Comparison of ENCODE assay signal across 18 cellular contexts in the genomic region with DNA sequence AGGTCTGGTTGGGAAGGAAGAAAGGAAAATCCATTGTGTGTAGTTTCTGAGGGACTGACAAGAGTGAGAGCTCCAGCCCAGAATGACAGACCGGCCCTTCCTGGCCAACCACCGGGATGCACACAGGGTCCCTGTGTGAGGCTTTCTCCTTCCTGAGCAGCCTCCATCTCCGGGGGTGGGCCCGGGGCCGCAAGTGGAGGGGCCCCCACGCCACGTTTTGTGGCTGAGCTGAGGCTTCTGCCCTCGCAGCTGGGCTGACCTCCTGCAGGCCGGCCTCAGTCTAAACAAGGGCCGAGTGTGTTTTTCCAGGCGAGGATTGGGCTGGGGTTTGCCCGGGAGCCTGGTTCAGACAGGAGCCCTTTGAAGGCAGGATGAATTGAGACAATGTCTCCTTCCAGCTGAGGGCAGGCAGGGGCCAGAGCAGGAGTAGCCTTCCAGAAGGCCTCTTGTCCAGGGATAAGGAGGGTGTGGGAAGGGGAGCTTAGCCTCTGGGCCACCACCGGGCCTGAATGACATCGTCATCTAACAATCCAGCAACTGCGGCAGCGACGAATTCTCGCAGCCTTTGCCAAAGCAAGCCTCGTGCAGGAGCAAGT.
A peak's percentile ranks its signal among the peaks of the same experiment; 100 is the strongest.
DNase-seq lines count a peak whose midpoint lies in the region; ATAC-seq, FAIRE-seq and TF ChIP-seq lines count a peak whose summit lies in the region.
"Had no signal": no experiment of that assay in that cellular context is flagged by ENCODE, and none has a peak within 500 bp of the region (broad histone marks: within the 10 kb centered on the region; RNA-seq: fewer than 3 reads in every experiment).

No MANE protein-coding gene starts in this region.

- H3K4me1 Mint-ChIP-seq in activated naive CD4-positive, alpha-beta T cell treated with anti-CD3 and anti-CD28 coated beads for 36 hours (ENCODE audit: low read depth) = no peaks in the 10 kb centered on the region
- no peaks in the 10 kb centered on the region for H3K4me1 Mint-ChIP-seq in stimulated activated effector memory CD8-positive, alpha-beta T cell treated with anti-CD3 and anti-CD28 coated beads, Interleukin-12 subunit alpha, Interleukin-12 subunit beta, amount 100 ng/mL, for 72 hours
- H3K4me1 Mint-ChIP-seq: activated naive CD8-positive, alpha-beta T cell treated with anti-CD3 and anti-CD28 coated beads, Interleukin-2, amount 10 ng/mL, durations not matched to agents 7 days and 5 days; CD4-positive, alpha-beta memory T cell; stimulated activated memory B cell treated with anti-CD40 and anti-IgM and Interleukin-4, amounts not matched to agents 10 μg/mL and 1 μg/mL and 100 μg/mL, for 72 hours had no signal

- peaks cover 5% of the 10 kb centered on the region for H3K9me3 Mint-ChIP-seq in activated naive CD4-positive, alpha-beta T cell treated with anti-CD3 and anti-CD28 coated beads for 36 hours
- peaks cover 6% of the 10 kb centered on the region for H3K9me3 Mint-ChIP-seq in stimulated activated effector memory CD8-positive, alpha-beta T cell treated with anti-CD3 and anti-CD28 coated beads, Interleukin-12 subunit alpha, Interleukin-12 subunit beta, amount 100 ng/mL, for 72 hours
- H3K9me3 Mint-ChIP-seq: activated naive CD8-positive, alpha-beta T cell treated with anti-CD3 and anti-CD28 coated beads, Interleukin-2, amount 10 ng/mL, durations not matched to agents 7 days and 5 days had no signal

- H3K9me3 ChIP-seq in kidney (ENCODE audit: control insufficient read depth in 1 of 2, low read length in 2 of 2) = peaks cover 0 to 8% of the 10 kb centered on the region in 2 donors
- no peaks in the 10 kb centered on the region for H3K9me3 ChIP-seq in colonic mucosa
- H3K9me3 ChIP-seq: neutrophil had no signal

- no peak overlapping the region for H3K27ac Mint-ChIP-seq in activated naive CD4-positive, alpha-beta T cell treated with anti-CD3 and anti-CD28 coated beads for 36 hours
- no peak overlapping the region for H3K27ac Mint-ChIP-seq in stimulated activated effector memory CD8-positive, alpha-beta T cell treated with anti-CD3 and anti-CD28 coated beads, Interleukin-12 subunit alpha, Interleukin-12 subunit beta, amount 100 ng/mL, for 72 hours
- H3K27ac Mint-ChIP-seq: activated naive CD8-positive, alpha-beta T cell treated with anti-CD3 and anti-CD28 coated beads, Interleukin-2, amount 10 ng/mL, durations not matched to agents 7 days and 5 days; CD4-positive, alpha-beta memory T cell; mesothelial cell of epicardium; stimulated activated memory B cell treated with anti-CD40 and anti-IgM and Interleukin-4, amounts not matched to agents 10 μg/mL and 1 μg/mL and 100 μg/mL, for 72 hours had no signal

- H3K27me3 Mint-ChIP-seq in activated naive CD4-positive, alpha-beta T cell treated with anti-CD3 and anti-CD28 coated beads for 36 hours (ENCODE audit: low read depth) = no peaks in the 10 kb centered on the region
- H3K27me3 Mint-ChIP-seq: CD4-positive, alpha-beta memory T cell had no signal

- in situ Hi-C loops in astrocyte of the spinal cord (cut with HindIII; ENCODE audit: low sequenced_read_pairs) = no loop called here

- no peak overlapping the region for H3K27ac ChIP-seq in kidney (ENCODE audit: low read depth in 2 of 2, low read length in 2 of 2)
- no peak overlapping the region for H3K27ac ChIP-seq in colonic mucosa
- H3K27ac ChIP-seq: neutrophil had no signal

- H3K4me3 Mint-ChIP-seq in activated naive CD4-positive, alpha-beta T cell treated with anti-CD3 and anti-CD28 coated beads for 36 hours = no peak overlapping the region
- H3K4me3 Mint-ChIP-seq in stimulated activated effector memory CD8-positive, alpha-beta T cell treated with anti-CD3 and anti-CD28 coated beads, Interleukin-12 subunit alpha, Interleukin-12 subunit beta, amount 100 ng/mL, for 72 hours = no peak overlapping the region
- H3K4me3 Mint-ChIP-seq: activated naive CD8-positive, alpha-beta T cell treated with anti-CD3 and anti-CD28 coated beads, Interleukin-2, amount 10 ng/mL, durations not matched to agents 7 days and 5 days; CD4-positive, alpha-beta memory T cell; mesothelial cell of epicardium; stimulated activated memory B cell treated with anti-CD40 and anti-IgM and Interleukin-4, amounts not matched to agents 10 μg/mL and 1 μg/mL and 100 μg/mL, for 72 hours had no signal

- H3K27me3 ChIP-seq in colonic mucosa = no peaks in the 10 kb centered on the region
- H3K27me3 ChIP-seq: neutrophil had no signal

- CTCF ChIA-PET in activated naive CD4-positive, alpha-beta T cell treated with anti-CD3 and anti-CD28 coated beads for 36 hours (lab: Charles Lee) = no interaction called here

- no peak for ATAC-seq in stimulated activated effector memory CD8-positive, alpha-beta T cell treated with anti-CD3 and anti-CD28 coated beads, Interleukin-12 subunit alpha, Interleukin-12 subunit beta, amount 100 ng/mL, for 72 hours
- ATAC-seq: stimulated activated memory B cell treated with anti-CD40 and anti-IgM and Interleukin-4, amounts not matched to agents 10 μg/mL and 1 μg/mL and 100 μg/mL, for 72 hours had no signal

- H3K4me1 ChIP-seq in kidney (ENCODE audit: control insufficient read depth in 1 of 2, insufficient read depth in 1 of 2, low read depth in 1 of 2, low read length in 2 of 2) = no peaks in the 10 kb centered on the region
- H3K4me1 ChIP-seq in colonic mucosa = peaks cover 3% of the 10 kb centered on the region

- DNase-seq in ELF-1 (ENCODE audit: low read depth, low spot score) (peak; percentile 87), astrocyte of the spinal cord (ENCODE audit: low read depth, low spot score) (peak; percentile 65), kidney (peak; percentile 73), putamen (ENCODE audit: low spot score) (peak; percentile 92), colonic mucosa (no peak), NCI-H226 (no peak)
- no peak for DNase-seq in activated naive CD4-positive, alpha-beta T cell treated with anti-CD3 and anti-CD28 coated beads for 36 hours
- DNase-seq in stimulated activated effector memory CD8-positive, alpha-beta T cell treated with anti-CD3 and anti-CD28 coated beads, Interleukin-12 subunit alpha, Interleukin-12 subunit beta, amount 100 ng/mL, for 72 hours (ENCODE audit: low spot score in 2 of 2) = no peak
- DNase-seq: ACHN; activated CD4-positive, alpha-beta T cell treated with anti-CD3 and anti-CD28 coated beads, Interleukin-2, amount 50 U/mL, for 1 hour; activated naive CD8-positive, alpha-beta T cell treated with anti-CD3 and anti-CD28 coated beads, Interleukin-2, amount 10 ng/mL, durations not matched to agents 7 days and 5 days; CD4-positive, alpha-beta memory T cell; glutamatergic neuron; NCI-H2029 had no signal

- no peaks in the 10 kb centered on the region for H3K36me3 ChIP-seq in kidney (ENCODE audit: control insufficient read depth in 1 of 2, insufficient read depth in 2 of 2, low read length in 2 of 2)
- H3K36me3 ChIP-seq in colonic mucosa = no peaks in the 10 kb centered on the region
- H3K36me3 ChIP-seq: neutrophil had no signal

- H3K9ac ChIP-seq in kidney (ENCODE audit: low read length in 2 of 2) = no peak overlapping the region
- H3K9ac ChIP-seq in colonic mucosa (ENCODE audit: low read depth in 2 of 2, low read length in 2 of 2) = no peak overlapping the region

- TF ChIP-seq CTCF in astrocyte of the spinal cord (IDR thresholded peaks at IDR 0.05; ENCODE audit: low read depth, low read length) = no peak
- TF ChIP-seq CTCF in kidney (IDR thresholded peaks at IDR 0.05; ENCODE audit: borderline replicate concordance, extremely low read depth, insufficient read depth) = no peak
- no peak for TF ChIP-seq CTCF in colonic mucosa (IDR thresholded peaks at IDR 0.05)

- no peak overlapping the region for H3K4me3 ChIP-seq in astrocyte of the spinal cord (ENCODE audit: low read depth, low read length)
- H3K4me3 ChIP-seq in kidney (ENCODE audit: low read length in 2 of 2) = no peak overlapping the region
- H3K4me3 ChIP-seq in colonic mucosa = no peak overlapping the region

- FAIRE-seq in kidney (lab: Jason Lieb, UNC) = no peak
- FAIRE-seq: TTC549 had no signal

- no peaks in the 10 kb centered on the region for H3K36me3 Mint-ChIP-seq in activated naive CD4-positive, alpha-beta T cell treated with anti-CD3 and anti-CD28 coated beads for 36 hours (ENCODE audit: low read depth)
- H3K36me3 Mint-ChIP-seq in stimulated activated effector memory CD8-positive, alpha-beta T cell treated with anti-CD3 and anti-CD28 coated beads, Interleukin-12 subunit alpha, Interleukin-12 subunit beta, amount 100 ng/mL, for 72 hours = no peaks in the 10 kb centered on the region
- H3K36me3 Mint-ChIP-seq: activated naive CD8-positive, alpha-beta T cell treated with anti-CD3 and anti-CD28 coated beads, Interleukin-2, amount 10 ng/mL, durations not matched to agents 7 days and 5 days; mesothelial cell of epicardium; stimulated activated memory B cell treated with anti-CD40 and anti-IgM and Interleukin-4, amounts not matched to agents 10 μg/mL and 1 μg/mL and 100 μg/mL, for 72 hours had no signal

- intact Hi-C loops in kidney (cut with DNase I) (no loop called here), colonic mucosa (cut with DNase I) (no loop called here)
- intact Hi-C loops in activated naive CD4-positive, alpha-beta T cell treated with anti-CD3 and anti-CD28 coated beads for 36 hours (cut with micrococcal nuclease) = no loop called here

Comparison
In these comparisons a context has a peak if more than half of its experiments do, and no peak if none do; other contexts are left out.
1. DNase-seq: peak in ELF-1 (single experiment), astrocyte of the spinal cord (single experiment), kidney (single experiment) and putamen (single experiment); none in colonic mucosa (single experiment), NCI-H226 (single experiment), activated naive CD4-positive, alpha-beta T cell treated with anti-CD3 and anti-CD28 coated beads for 36 hours (single experiment) and stimulated activated effector memory CD8-positive, alpha-beta T cell treated with anti-CD3 and anti-CD28 coated beads, Interleukin-12 subunit alpha, Interleukin-12 subunit beta, amount 100 ng/mL, for 72 hours (0 of 2).